In genomic region chr16:70747703-70748631, GRCh38 we compare ENCODE assay signal across 12 cellular contexts. TPM values are rescaled to one million over a fixed set of nuclear protein-coding genes. Genes with fewer than 3 reads are reported as not detected.
DNase-seq lines count a peak whose midpoint lies in the region; ATAC-seq and TF ChIP-seq lines count a peak whose summit lies in the region.
"Had no signal": no experiment of that assay in that cellular context is flagged by ENCODE, and none has a peak within 500 bp of the region (broad histone marks: within the 10 kb centered on the region; RNA-seq: fewer than 3 reads in every experiment).

No MANE protein-coding gene starts in this region.

- DNase-seq in activated CD4-positive, alpha-beta T cell treated with anti-CD3 and anti-CD28 coated beads, Interleukin-2, amount 10 ng/mL, durations not matched to agents 24 days and 14 days: no peak
- no peak for DNase-seq in activated CD4-positive, alpha-beta T cell treated with anti-CD3 and anti-CD28 coated beads, Interleukin-2, amount 50 U/mL, for 4 hours
- DNase-seq in ascending aorta (ENCODE audit: low spot score in 2 of 2) (no peak), left lung (peak; percentile 70 to 72), type B pancreatic cell (ENCODE audit: extremely low spot score, unreplicated experiment) (no peak), NCI-H2029 treated with DMSO at 0.1 percent for 48 hours (lab: John Stamatoyannopoulos, UW) (no peak), hepatic stellate cell (ENCODE audit: low spot score) (no peak)
- no peak for DNase-seq in effector memory CD4-positive, alpha-beta T cell
- DNase-seq: activated B cell treated with CpG ODN at 0.5 μM for 24 hours, left colon, NCI-H526 had no signal

- H3K4me3 Mint-ChIP-seq in activated CD4-positive, alpha-beta T cell treated with anti-CD3 and anti-CD28 coated beads, Interleukin-2, amount 10 ng/mL, durations not matched to agents 24 days and 14 days: peak overlapping the region; percentile 16
- H3K4me3 Mint-ChIP-seq in type B pancreatic cell: no peak overlapping the region
- H3K4me3 Mint-ChIP-seq: activated B cell treated with CpG ODN at 0.5 μM for 24 hours had no signal

- H3K27ac ChIP-seq in ascending aorta (peak overlapping the region; percentile 91 to 92), left lung (peak overlapping the region; percentile 83 to 85)
- no peak overlapping the region for H3K27ac ChIP-seq in effector memory CD4-positive, alpha-beta T cell (ENCODE audit: insufficient read depth, low read length, poor library complexity, severe bottlenecking)

- peak overlapping the region; percentile 84 for H3K27ac Mint-ChIP-seq in activated CD4-positive, alpha-beta T cell treated with anti-CD3 and anti-CD28 coated beads, Interleukin-2, amount 10 ng/mL, durations not matched to agents 24 days and 14 days
- H3K27ac Mint-ChIP-seq in type B pancreatic cell: peak overlapping the region; percentile 73
- H3K27ac Mint-ChIP-seq: activated B cell treated with CpG ODN at 0.5 μM for 24 hours had no signal

- intact Hi-C loops in activated CD4-positive, alpha-beta T cell treated with anti-CD3 and anti-CD28 coated beads, Interleukin-2, amount 10 ng/mL, durations not matched to agents 24 days and 14 days (cut with micrococcal nuclease): no loop called here
- intact Hi-C loops in ascending aorta (cut with DNase I): loop anchor here (2.0 to 10.0 kb wide), 4 partner anchors 55 to 221 kb away; no protein-coding TSS in a partner anchor
- intact Hi-C loops in left lung (cut with DNase I): no loop called here

- ATAC-seq in left lung: peak; percentile 40

- peaks cover 37% of the 10 kb centered on the region for H3K4me1 Mint-ChIP-seq in activated CD4-positive, alpha-beta T cell treated with anti-CD3 and anti-CD28 coated beads, Interleukin-2, amount 10 ng/mL, durations not matched to agents 24 days and 14 days
- H3K4me1 Mint-ChIP-seq in type B pancreatic cell (ENCODE audit: unreplicated experiment): peaks cover 31% of the 10 kb centered on the region

- H3K9me3 ChIP-seq in ascending aorta (no peaks in the 10 kb centered on the region), left lung (peaks cover 0 to 5% of the 10 kb centered on the region in 2 donors)
- no peaks in the 10 kb centered on the region for H3K9me3 ChIP-seq in effector memory CD4-positive, alpha-beta T cell (ENCODE audit: control insufficient read depth, low read length)

- H3K9me3 Mint-ChIP-seq in activated CD4-positive, alpha-beta T cell treated with anti-CD3 and anti-CD28 coated beads, Interleukin-2, amount 10 ng/mL, durations not matched to agents 24 days and 14 days: no peaks in the 10 kb centered on the region
- H3K9me3 Mint-ChIP-seq in type B pancreatic cell: no peaks in the 10 kb centered on the region
- H3K9me3 Mint-ChIP-seq: activated B cell treated with CpG ODN at 0.5 μM for 24 hours had no signal

- H3K4me1 ChIP-seq in ascending aorta: peaks cover 16 to 54% of the 10 kb centered on the region in 2 donors
- peaks cover 47 to 81% of the 10 kb centered on the region in 2 donors for H3K4me1 ChIP-seq in left lung
- H3K4me1 ChIP-seq in effector memory CD4-positive, alpha-beta T cell (ENCODE audit: control insufficient read depth, insufficient read depth, low read length, poor library complexity, severe bottlenecking): no peaks in the 10 kb centered on the region

- H3K27me3 ChIP-seq in ascending aorta (no peaks in the 10 kb centered on the region), left lung (no peaks in the 10 kb centered on the region)
- H3K27me3 ChIP-seq in effector memory CD4-positive, alpha-beta T cell (replicated peaks; ENCODE audit: control insufficient read depth, insufficient read depth, low read length, poor library complexity, severe bottlenecking): no peaks in the 10 kb centered on the region

- H3K36me3 Mint-ChIP-seq in activated CD4-positive, alpha-beta T cell treated with anti-CD3 and anti-CD28 coated beads, Interleukin-2, amount 10 ng/mL, durations not matched to agents 24 days and 14 days (ENCODE audit: low read depth): peaks cover 11% of the 10 kb centered on the region
- H3K36me3 Mint-ChIP-seq in type B pancreatic cell: peaks cover 10% of the 10 kb centered on the region

- peaks cover 0 to 8% of the 10 kb centered on the region in 2 donors for H3K36me3 ChIP-seq in ascending aorta
- H3K36me3 ChIP-seq in left lung: peaks cover 0 to 23% of the 10 kb centered on the region in 2 donors
- H3K36me3 ChIP-seq in effector memory CD4-positive, alpha-beta T cell (ENCODE audit: control insufficient read depth, insufficient read depth, low read length): peaks cover 30% of the 10 kb centered on the region

- H3K4me3 ChIP-seq in ascending aorta: no peak overlapping the region
- H3K4me3 ChIP-seq in left lung: no peak overlapping the region
- H3K4me3 ChIP-seq in effector memory CD4-positive, alpha-beta T cell (ENCODE audit: insufficient read depth, low read depth, low read length, poor library complexity, severe bottlenecking): no peak overlapping the region
- H3K4me3 ChIP-seq: coronary artery had no signal

- no peaks in the 10 kb centered on the region for H3K27me3 Mint-ChIP-seq in activated CD4-positive, alpha-beta T cell treated with anti-CD3 and anti-CD28 coated beads, Interleukin-2, amount 10 ng/mL, durations not matched to agents 24 days and 14 days
- H3K27me3 Mint-ChIP-seq in type B pancreatic cell: no peaks in the 10 kb centered on the region
- H3K27me3 Mint-ChIP-seq: activated B cell treated with CpG ODN at 0.5 μM for 24 hours had no signal

- TF ChIP-seq CTCF in ascending aorta (IDR thresholded peaks at IDR 0.05) (no peak), left lung (IDR thresholded peaks at IDR 0.05) (no peak), type B pancreatic cell (conservative IDR thresholded peaks at IDR 0.05) (no peak)

RNA-seq across cellular contexts. Expression of gene VAC14, which starts 53.0 kb away (rescaled TPM):
- 36.3 and 38.6 TPM in 2 replicates for total RNA-seq in activated CD4-positive, alpha-beta T cell treated with anti-CD3 and anti-CD28 coated beads, Interleukin-2, amount 10 ng/mL, durations not matched to agents 24 days and 14 days
- total RNA-seq in ascending aorta: 75.1 TPM
- total RNA-seq in left lung: 10 to 100 TPM; 40.0 to 53.2 TPM
- 38.3 and 39.5 TPM in 2 replicates for total RNA-seq in type B pancreatic cell (ENCODE audit: low replicate concordance)

Comparison
In these comparisons a context has a peak if more than half of its experiments do, and no peak if none do; other contexts are left out.
1. DNase-seq: peak in left lung (2 of 2); none in activated CD4-positive, alpha-beta T cell treated with anti-CD3 and anti-CD28 coated beads, Interleukin-2, amount 10 ng/mL, durations not matched to agents 24 days and 14 days (single experiment), activated CD4-positive, alpha-beta T cell treated with anti-CD3 and anti-CD28 coated beads, Interleukin-2, amount 50 U/mL, for 4 hours (0 of 2), ascending aorta (0 of 2), type B pancreatic cell (single experiment), NCI-H2029 treated with DMSO at 0.1 percent for 48 hours (single experiment), hepatic stellate cell (single experiment) and effector memory CD4-positive, alpha-beta T cell (0 of 3).